Comparison of ENCODE assay signal across 15 cellular contexts in the genomic region with DNA sequence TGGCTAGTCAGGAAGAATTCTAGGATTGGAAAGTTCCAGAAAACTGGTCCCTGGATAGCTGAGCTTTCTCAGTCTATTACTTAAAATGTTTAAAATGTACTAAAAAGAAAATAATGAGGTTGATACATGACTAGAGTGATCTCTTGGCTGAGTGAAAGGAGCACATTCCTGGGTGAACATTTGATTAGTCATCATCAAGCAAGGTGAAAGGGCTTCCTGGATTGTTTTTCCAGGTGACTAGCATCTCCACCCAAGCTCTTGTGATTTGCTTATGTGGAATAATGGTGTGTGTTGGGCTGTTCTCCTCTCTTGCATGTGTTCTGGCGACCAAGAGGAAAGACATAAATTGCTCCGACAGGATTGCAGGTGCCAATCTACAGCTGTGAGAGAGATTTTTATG. TPM values are rescaled to one million over a fixed set of nuclear protein-coding genes. Genes with fewer than 3 reads are reported as not detected.
DNase-seq lines count a peak whose midpoint lies in the region; TF ChIP-seq lines count a peak whose summit lies in the region.
"Had no signal": no experiment of that assay in that cellular context is flagged by ENCODE, and none has a peak within 500 bp of the region (broad histone marks: within the 10 kb centered on the region; RNA-seq: fewer than 3 reads in every experiment).

No MANE protein-coding gene starts in this region.

- H3K9me3 ChIP-seq in testis (no peaks in the 10 kb centered on the region), A673 (ENCODE audit: low read depth, low read length, poor library complexity, severe bottlenecking) (no peaks in the 10 kb centered on the region)
- H3K9me3 ChIP-seq: spleen had no signal

- 63 to 80% methylated on average over 2 of the region's 2 CpGs for WGBS in testis, 2 donors

- intact Hi-C loops in Calu3 (cut with micrococcal nuclease; ENCODE audit: unreplicated experiment) (no loop called here), testis (cut with DNase I; ENCODE audit: low total_unique reads) (no loop called here), A673 (cut with micrococcal nuclease; ENCODE audit: unreplicated experiment) (no loop called here)

- no peaks in the 10 kb centered on the region for H3K27me3 Mint-ChIP-seq in Calu3 (ENCODE audit: unreplicated experiment)

- H3K4me3 ChIP-seq in epithelial cell of esophagus (ENCODE audit: low read length) (no peak overlapping the region), testis (no peak overlapping the region), A673 (ENCODE audit: low read depth, low read length, poor library complexity, severe bottlenecking) (no peak overlapping the region)
- H3K4me3 ChIP-seq: spleen had no signal

- POLR2A ChIA-PET in A673 (lab: Charles Lee; ENCODE audit: low non-redundant PET) = no interaction called here

- CTCF ChIA-PET in Calu3 (lab: Charles Lee) = interaction anchor here (1.1 kb wide), 1 partner anchor 43 kb away, joined by 3 read pairs; no protein-coding TSS in a partner anchor
- CTCF ChIA-PET in A673 (lab: Charles Lee) = no interaction called here

- peaks cover 46% of the 10 kb centered on the region for H3K4me1 Mint-ChIP-seq in Calu3 (ENCODE audit: low read depth, unreplicated experiment)
- H3K4me1 Mint-ChIP-seq: T-cell had no signal

- no peaks in the 10 kb centered on the region for H3K9me3 Mint-ChIP-seq in Calu3 (ENCODE audit: low read depth, unreplicated experiment)
- H3K9me3 Mint-ChIP-seq: activated T-cell treated with anti-CD3 and anti-CD28 coated beads, Interleukin-2, amount 50 U/mL, for 24 hours; T-cell had no signal

- no peaks in the 10 kb centered on the region for H3K36me3 Mint-ChIP-seq in Calu3 (ENCODE audit: insufficient read depth, unreplicated experiment)
- H3K36me3 Mint-ChIP-seq: T-cell had no signal

- TF ChIP-seq CTCF in Calu3 (IDR thresholded peaks at IDR 0.05; ENCODE audit: unreplicated experiment) (no peak), epithelial cell of esophagus (IDR thresholded peaks at IDR 0.05; ENCODE audit: insufficient read depth, low read depth, low read length, missing control alignments) (no peak), testis (IDR thresholded peaks at IDR 0.05) (no peak), A673 (conservative IDR thresholded peaks at IDR 0.05; ENCODE audit: low read depth, low read length) (no peak)

- BruUV-seq in Calu3 (replicated peaks; lab: Mats Ljungman, UMichigan) (no TSS peak), A673 (replicated peaks; lab: Mats Ljungman, UMichigan) (no TSS peak)

- peak overlapping the region; percentile 88 for H3K27ac Mint-ChIP-seq in Calu3 (ENCODE audit: unreplicated experiment)
- H3K27ac Mint-ChIP-seq: activated T-cell treated with anti-CD3 and anti-CD28 coated beads, Interleukin-2, amount 50 U/mL, for 24 hours; T-cell had no signal

- DNase-seq in Calu3 (peak; percentile 41), NCI-H69 (lab: John Stamatoyannopoulos, UW) (peak; percentile 51), epithelial cell of esophagus (ENCODE audit: low read depth) (peak; percentile 91), non-pigmented ciliary epithelial cell (ENCODE audit: low read depth) (peak; percentile 63), testis (no peak), A673 (ENCODE audit: low spot score) (no peak), DMS79 treated with DMSO at 0.1 percent for 48 hours (lab: John Stamatoyannopoulos, UW) (no peak)
- no peak for DNase-seq in activated CD4-positive, alpha-beta T cell treated with anti-CD3 and anti-CD28 coated beads, Interleukin-2, amount 50 U/mL, for 1 hour
- DNase-seq: activated CD4-positive, alpha-beta T cell treated with anti-CD3 and anti-CD28 coated beads for 1 hour; activated T-cell treated with anti-CD3 and anti-CD28 coated beads, Interleukin-2, amount 50 U/mL, for 24 hours; NCI-H1417; NCI-H510A; occipital lobe; spleen; T-cell had no signal

- H3K4me1 ChIP-seq in testis (no peaks in the 10 kb centered on the region), A673 (ENCODE audit: insufficient read depth, low read length, poor library complexity, severe bottlenecking) (peaks cover 18% of the 10 kb centered on the region)
- H3K4me1 ChIP-seq: spleen had no signal

- H3K27ac ChIP-seq in testis (no peak overlapping the region), A673 (ENCODE audit: low read depth, low read length, poor library complexity, severe bottlenecking) (no peak overlapping the region)
- H3K27ac ChIP-seq: spleen had no signal

- TF ChIP-seq POLR2A in testis (IDR thresholded peaks at IDR 0.05) = no peak

- peak overlapping the region; percentile 44 for H3K4me3 Mint-ChIP-seq in Calu3 (ENCODE audit: low read depth, unreplicated experiment)
- H3K4me3 Mint-ChIP-seq: activated T-cell treated with anti-CD3 and anti-CD28 coated beads, Interleukin-2, amount 50 U/mL, for 24 hours; T-cell had no signal

- no peaks in the 10 kb centered on the region for H3K36me3 ChIP-seq in testis (ENCODE audit: low read depth, missing control alignments)
- H3K36me3 ChIP-seq in A673 (ENCODE audit: insufficient read depth, low read length, poor library complexity, severe bottlenecking) = no peaks in the 10 kb centered on the region
- H3K36me3 ChIP-seq: spleen had no signal

- H3K27me3 ChIP-seq in testis (no peaks in the 10 kb centered on the region), A673 (replicated peaks; ENCODE audit: insufficient read depth, low read depth, low read length, poor library complexity) (no peaks in the 10 kb centered on the region)
- H3K27me3 ChIP-seq: spleen had no signal

RNA-seq across cellular contexts. Expression of a gene that starts 42.9 kb away (rescaled TPM):
- total RNA-seq in Calu3 (2022) = 11.8 and 17.2 TPM in 2 replicates
- total RNA-seq in testis = 1 to 10 TPM; 1.4 to 3.3 TPM
- polyA plus RNA-seq in testis (ENCODE audit: insufficient read depth, low read depth, low replicate concordance) = 5.0 TPM
- total RNA-seq in A673 (2021) = 10.4 and 11.5 TPM in 2 replicates

Comparison
In these comparisons a context has a peak if more than half of its experiments do, and no peak if none do; other contexts are left out.
1. DNase-seq: peak in Calu3 (single experiment), NCI-H69 (single experiment), epithelial cell of esophagus (single experiment) and non-pigmented ciliary epithelial cell (single experiment); none in testis (single experiment), A673 (single experiment), activated CD4-positive, alpha-beta T cell treated with anti-CD3 and anti-CD28 coated beads, Interleukin-2, amount 50 U/mL, for 1 hour (single experiment) and DMS79 treated with DMSO at 0.1 percent for 48 hours (single experiment).